Comparison of ENCODE assay signal across 1 cellular context in the genomic region with DNA sequence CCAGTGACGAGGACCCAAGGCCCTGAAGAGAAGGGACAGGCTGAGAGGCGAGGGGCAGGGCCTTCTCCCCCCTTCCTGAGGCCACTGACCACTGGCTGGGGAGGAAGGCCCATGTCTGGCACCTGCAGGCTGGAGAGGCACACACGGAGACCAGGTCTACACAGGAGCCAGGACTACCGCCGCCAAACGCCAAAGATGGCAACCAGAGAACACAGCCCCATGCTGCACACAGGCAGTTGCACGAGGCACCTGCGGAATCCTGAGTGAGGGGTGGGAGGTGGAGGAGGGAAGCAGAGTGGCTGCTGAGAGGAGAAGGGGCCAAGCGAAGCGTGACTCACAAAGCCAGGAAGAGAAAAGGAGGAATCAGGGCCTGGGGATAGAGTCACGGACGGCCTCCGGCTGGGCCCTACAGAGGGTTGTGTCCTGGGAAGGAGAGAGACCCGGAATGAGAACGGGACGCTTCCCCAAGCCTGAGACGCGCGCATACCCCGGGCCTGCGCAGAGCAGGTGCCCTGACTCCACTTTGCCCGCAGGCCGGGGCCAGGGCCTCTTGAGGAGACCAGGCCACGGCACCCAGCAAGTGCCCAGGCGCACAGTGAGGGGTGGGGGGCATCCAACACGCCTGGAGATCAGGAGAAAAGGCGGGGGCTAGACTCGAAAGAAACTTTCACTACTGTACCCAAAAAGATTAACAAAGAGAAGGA.
TF ChIP-seq lines count a peak whose summit lies in the region.

No MANE protein-coding gene starts in this region.

TF ChIP-seq in K562, 482 proteins besides CTCF, POLR2A, EP300 and RAD21:
- TF ChIP-seq POLR2G (IDR thresholded peaks at IDR 0.05; ENCODE audit: low read depth, low read length) (0 out of 2 replicates have a peak, but pooled peaks have one; percentile 14), CBX1 (IDR thresholded peaks at IDR 0.05; ENCODE audit: low read depth) (no peak)
